In genomic region chr15:72199721-72200212, GRCh38 we compare ENCODE assay signal across 8 cellular contexts. TPM values are rescaled to one million over a fixed set of nuclear protein-coding genes. Genes with fewer than 3 reads are reported as not detected.
DNase-seq lines count a peak whose midpoint lies in the region; ATAC-seq and TF ChIP-seq lines count a peak whose summit lies in the region.

No MANE protein-coding gene starts in this region.

- peak; percentile 32 for ATAC-seq in GM18867 (IDR thresholded peaks at IDR 0.05; ENCODE audit: unreplicated experiment)
- peak; percentile 59 to 66 for ATAC-seq in right cardiac atrium
- ATAC-seq in gastrocnemius medialis: peak; percentile 45 to 67
- ATAC-seq in HG03520 (IDR thresholded peaks at IDR 0.05; ENCODE audit: unreplicated experiment): no peak

- peak; percentile 92 to 95 (median 94) for TF ChIP-seq CTCF in gastrocnemius medialis (IDR thresholded peaks at IDR 0.05 in 4 of 5, conservative IDR thresholded peaks at IDR 0.05 in 1 of 5)

- peaks cover 0 to 42% of the 10 kb centered on the region in 2 donors for H3K36me3 ChIP-seq in gastrocnemius medialis

- TF ChIP-seq POLR2A in gastrocnemius medialis (IDR thresholded peaks at IDR 0.05): no peak

- peak overlapping the region; percentile 31 for H3K27ac ChIP-seq in right cardiac atrium (ENCODE audit: low read length)
- H3K27ac ChIP-seq in gastrocnemius medialis: peak overlapping the region; percentile 82 to 96 (median 92)

- WGBS in right cardiac atrium: 46% methylated on average over 2 of the region's 2 CpGs

- H3K4me1 ChIP-seq in right cardiac atrium (ENCODE audit: control insufficient read depth, insufficient read depth, low read length) (peaks cover 22% of the 10 kb centered on the region), gastrocnemius medialis (peaks cover 47 to 49% of the 10 kb centered on the region in 2 donors)

- no peaks in the 10 kb centered on the region for H3K9me3 ChIP-seq in right cardiac atrium (ENCODE audit: control insufficient read depth, low read length)
- H3K9me3 ChIP-seq in gastrocnemius medialis: no peaks in the 10 kb centered on the region

- H3K4me3 ChIP-seq in right cardiac atrium (ENCODE audit: low read length) (no peak overlapping the region), gastrocnemius medialis (no peak overlapping the region)

- intact Hi-C loops in right cardiac atrium (cut with DNase I): loop anchor here in 2 of 4 donors (5.0 to 10.0 kb wide), 2 partner anchors 73 to 75 kb away; partner anchors contain the start of gene PARP6 (in 2 of the 2)
- intact Hi-C loops in gastrocnemius medialis (cut with DNase I; ENCODE audit: low total_unique reads): loop anchor here (1.0 to 2.0 kb wide), 2 partner anchors 23 to 87 kb away; no protein-coding TSS in a partner anchor

- no peaks in the 10 kb centered on the region for H3K27me3 ChIP-seq in right cardiac atrium (ENCODE audit: control insufficient read depth, insufficient read depth)
- H3K27me3 ChIP-seq in gastrocnemius medialis: no peaks in the 10 kb centered on the region

- DNase-seq in ACHN: peak; percentile 75
- peak; percentile 83 for DNase-seq in NCI-H1105 treated with DMSO at 0.1 percent for 48 hours (lab: John Stamatoyannopoulos, UW)
- peak; percentile 62 for DNase-seq in T-helper 9 cell
- peak in 50 of 58 donors; percentile 20 to 78 (median 48) for DNase-seq in anterior cingulate cortex (lab: John Stamatoyannopoulos, UW)
- DNase-seq in right cardiac atrium: peak; percentile 67 to 88 (median 81)
- peak; percentile 76 to 90 for DNase-seq in gastrocnemius medialis

- in situ Hi-C loops in ACHN (cut with HindIII; ENCODE audit: low pct_ligation_motif_present, low pct_unique_long_range_greater_than_20kb, low sequenced_read_pairs): no loop called here
- in situ Hi-C loops in gastrocnemius medialis (cut with MboI; ENCODE audit: low sequenced_read_pairs in 4 of 4): loop anchor here (5.0 to 10.0 kb wide), 2 partner anchors 73 to 75 kb away; partner anchors contain the start of gene PARP6 (in 4 of the 4)

RNA-seq across cellular contexts. Expression of gene GRAMD2A, which starts 2.2 kb away (rescaled TPM):
- total RNA-seq in right cardiac atrium (under 1 TPM in 3 of 4 donors, not detected in 1; 0.40 to 0.71 (median 0.48) TPM), gastrocnemius medialis (not detected)
- 0.14 TPM for polyA plus RNA-seq in right cardiac atrium

RNA-seq across cellular contexts. Expression of gene PKM, which starts 31.2 kb away (rescaled TPM):
- total RNA-seq in right cardiac atrium (1,000 to 10,000 TPM in 2 of 4 donors, 100 to 1,000 TPM in 2; 822 to 1,102 (median 1,021) TPM), gastrocnemius medialis (100 to 1,000 TPM; 691 to 946 (median 810) TPM)
- 840 TPM for polyA plus RNA-seq in right cardiac atrium
